In the genomic region with DNA sequence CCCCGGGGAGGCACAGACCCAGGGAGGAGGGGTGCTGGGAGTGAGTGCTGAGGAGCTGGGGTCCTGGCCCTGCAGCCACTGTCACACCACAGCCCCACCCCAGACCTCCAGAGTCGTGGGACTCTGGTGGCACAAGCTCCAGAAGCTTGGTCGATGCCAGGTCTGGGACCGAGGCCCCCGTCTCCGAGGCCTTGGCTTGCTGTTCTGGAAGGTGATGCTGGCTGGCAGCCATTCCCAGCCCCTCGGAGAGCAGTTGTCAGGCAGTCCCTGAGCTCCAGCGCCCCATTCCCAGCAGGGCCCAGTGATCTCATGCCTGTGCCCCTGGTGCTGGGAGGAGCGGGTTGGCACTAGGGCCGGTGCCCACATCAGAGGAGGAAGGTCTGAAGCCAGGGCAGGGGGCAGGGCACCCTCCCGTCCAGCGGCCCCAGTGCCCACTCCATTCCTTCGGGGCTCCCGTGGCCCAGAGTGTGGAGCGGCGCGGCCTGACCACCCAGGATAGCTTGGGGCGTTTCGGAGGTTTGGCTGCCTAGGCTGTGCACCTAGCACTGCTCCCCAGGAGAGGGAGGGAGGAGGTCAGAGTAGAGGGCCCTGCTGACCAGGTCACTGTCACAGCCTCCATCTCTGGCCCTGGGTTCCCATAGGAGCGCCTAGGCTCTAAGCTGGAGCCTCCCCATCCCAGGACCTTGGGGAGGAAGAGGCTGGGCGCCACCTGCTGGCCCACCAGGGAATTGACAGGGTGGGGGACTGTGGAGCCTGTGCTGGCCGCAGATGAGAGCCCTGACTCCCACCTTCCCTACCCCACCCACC, we compare ENCODE assay signal across 8 cellular contexts. TPM values are rescaled to one million over a fixed set of nuclear protein-coding genes. Genes with fewer than 3 reads are reported as not detected.
DNase-seq lines count a peak whose midpoint lies in the region; ATAC-seq lines count a peak whose summit lies in the region.

No MANE protein-coding gene starts in this region.

- H3K36me3 Mint-ChIP-seq in activated naive CD8-positive, alpha-beta T cell treated with anti-CD3 and anti-CD28 coated beads, Interleukin-2, amount 10 ng/mL, durations not matched to agents 7 days and 5 days: no peaks in the 10 kb centered on the region
- H3K36me3 Mint-ChIP-seq in activated naive CD8-positive, alpha-beta T cell treated with anti-CD3 and anti-CD28 coated beads for 36 hours: no peaks in the 10 kb centered on the region

- POLR2A ChIA-PET in activated naive CD8-positive, alpha-beta T cell treated with anti-CD3 and anti-CD28 coated beads, Interleukin-2, amount 10 ng/mL, durations not matched to agents 7 days and 5 days (lab: Charles Lee): no interaction called here

- intact Hi-C loops in Right ventricle myocardium inferior (cut with DNase I): loop anchor here (5.0 to 10.0 kb wide), 2 partner anchors 114 to 512 kb away; a partner anchor contains a TSS

- no peak overlapping the region for H3K27ac Mint-ChIP-seq in activated naive CD8-positive, alpha-beta T cell treated with anti-CD3 and anti-CD28 coated beads, Interleukin-2, amount 10 ng/mL, durations not matched to agents 7 days and 5 days
- no peak overlapping the region for H3K27ac Mint-ChIP-seq in activated naive CD8-positive, alpha-beta T cell treated with anti-CD3 and anti-CD28 coated beads for 36 hours

- ATAC-seq in activated naive CD8-positive, alpha-beta T cell treated with anti-CD3 and anti-CD28 coated beads, Interleukin-2, amount 10 ng/mL, durations not matched to agents 7 days and 5 days (ENCODE audit: low read depth): no peak
- ATAC-seq in Right ventricle myocardium inferior: peak; percentile 60
- no peak for ATAC-seq in GM21528 (IDR thresholded peaks at IDR 0.05; ENCODE audit: low FRiP score, unreplicated experiment)

- no peaks in the 10 kb centered on the region for H3K9me3 Mint-ChIP-seq in activated naive CD8-positive, alpha-beta T cell treated with anti-CD3 and anti-CD28 coated beads, Interleukin-2, amount 10 ng/mL, durations not matched to agents 7 days and 5 days
- no peaks in the 10 kb centered on the region for H3K9me3 Mint-ChIP-seq in activated naive CD8-positive, alpha-beta T cell treated with anti-CD3 and anti-CD28 coated beads for 36 hours

- H3K4me1 Mint-ChIP-seq in activated naive CD8-positive, alpha-beta T cell treated with anti-CD3 and anti-CD28 coated beads, Interleukin-2, amount 10 ng/mL, durations not matched to agents 7 days and 5 days: peaks cover 5% of the 10 kb centered on the region
- no peaks in the 10 kb centered on the region for H3K4me1 Mint-ChIP-seq in activated naive CD8-positive, alpha-beta T cell treated with anti-CD3 and anti-CD28 coated beads for 36 hours

- peak; percentile 46 for DNase-seq in activated naive CD8-positive, alpha-beta T cell treated with anti-CD3 and anti-CD28 coated beads, Interleukin-2, amount 10 ng/mL, durations not matched to agents 7 days and 5 days
- DNase-seq in activated naive CD8-positive, alpha-beta T cell treated with anti-CD3 and anti-CD28 coated beads for 36 hours: no peak
- DNase-seq in activated CD8-positive, alpha-beta memory T cell treated with anti-CD3 and anti-CD28 coated beads, Interleukin-2, amount 50 U/mL, for 48 hours: peak; percentile 80
- no peak for DNase-seq in Right ventricle myocardium inferior (ENCODE audit: missing footprints)
- DNase-seq in stimulated activated CD4-positive, alpha-beta T cell treated with anti-CD3 and anti-CD28 coated beads, Interleukin-12 subunit alpha, Interleukin-12 subunit beta, amount 100 ng/mL, for 4 hours: peak; percentile 44
- no peak for DNase-seq in SKM-1 (lab: John Stamatoyannopoulos, UW; ENCODE audit: unreplicated experiment)
- DNase-seq in SKM-1 treated with dmso at 0.1 percent for 144 hours (lab: John Stamatoyannopoulos, UW; ENCODE audit: unreplicated experiment): no peak

- no peaks in the 10 kb centered on the region for H3K27me3 Mint-ChIP-seq in activated naive CD8-positive, alpha-beta T cell treated with anti-CD3 and anti-CD28 coated beads, Interleukin-2, amount 10 ng/mL, durations not matched to agents 7 days and 5 days
- H3K27me3 Mint-ChIP-seq in activated naive CD8-positive, alpha-beta T cell treated with anti-CD3 and anti-CD28 coated beads for 36 hours: no peaks in the 10 kb centered on the region

- H3K4me3 Mint-ChIP-seq in activated naive CD8-positive, alpha-beta T cell treated with anti-CD3 and anti-CD28 coated beads, Interleukin-2, amount 10 ng/mL, durations not matched to agents 7 days and 5 days: no peak overlapping the region
- no peak overlapping the region for H3K4me3 Mint-ChIP-seq in activated naive CD8-positive, alpha-beta T cell treated with anti-CD3 and anti-CD28 coated beads for 36 hours

RNA-seq across cellular contexts. Expression of a gene that starts 16.8 kb away (rescaled TPM):
- total RNA-seq in activated naive CD8-positive, alpha-beta T cell treated with anti-CD3 and anti-CD28 coated beads, Interleukin-2, amount 10 ng/mL, durations not matched to agents 7 days and 5 days: not detected
- total RNA-seq in activated naive CD8-positive, alpha-beta T cell treated with anti-CD3 and anti-CD28 coated beads for 36 hours: not detected
- not detected for total RNA-seq in Right ventricle myocardium inferior

RNA-seq across cellular contexts. Expression of a gene that starts 32.5 kb away (rescaled TPM):
- not detected for total RNA-seq in activated naive CD8-positive, alpha-beta T cell treated with anti-CD3 and anti-CD28 coated beads, Interleukin-2, amount 10 ng/mL, durations not matched to agents 7 days and 5 days
- not detected for total RNA-seq in activated naive CD8-positive, alpha-beta T cell treated with anti-CD3 and anti-CD28 coated beads for 36 hours
- total RNA-seq in Right ventricle myocardium inferior: not detected

RNA-seq across cellular contexts. Expression of a gene that starts 48.5 kb away (rescaled TPM):
- not detected for total RNA-seq in activated naive CD8-positive, alpha-beta T cell treated with anti-CD3 and anti-CD28 coated beads, Interleukin-2, amount 10 ng/mL, durations not matched to agents 7 days and 5 days
- total RNA-seq in activated naive CD8-positive, alpha-beta T cell treated with anti-CD3 and anti-CD28 coated beads for 36 hours: under 1 TPM; 0.12 to 0.14 TPM
- not detected for total RNA-seq in Right ventricle myocardium inferior

Comparison
In these comparisons a context has a peak if more than half of its experiments do, and no peak if none do; other contexts are left out.
1. DNase-seq: peak in activated naive CD8-positive, alpha-beta T cell treated with anti-CD3 and anti-CD28 coated beads, Interleukin-2, amount 10 ng/mL, durations not matched to agents 7 days and 5 days (single experiment), activated CD8-positive, alpha-beta memory T cell treated with anti-CD3 and anti-CD28 coated beads, Interleukin-2, amount 50 U/mL, for 48 hours (single experiment) and stimulated activated CD4-positive, alpha-beta T cell treated with anti-CD3 and anti-CD28 coated beads, Interleukin-12 subunit alpha, Interleukin-12 subunit beta, amount 100 ng/mL, for 4 hours (single experiment); none in activated naive CD8-positive, alpha-beta T cell treated with anti-CD3 and anti-CD28 coated beads for 36 hours (single experiment), Right ventricle myocardium inferior (single experiment), SKM-1 (single experiment) and SKM-1 treated with dmso at 0.1 percent for 144 hours (single experiment).